In genomic region chr3:51361746-51362145, GRCh38 we compare ENCODE assay signal across 23 cellular contexts. TPM values are rescaled to one million over a fixed set of nuclear protein-coding genes. Genes with fewer than 3 reads are reported as not detected.
DNase-seq lines count a peak whose midpoint lies in the region; FAIRE-seq and TF ChIP-seq lines count a peak whose summit lies in the region.
"Had no signal": no experiment of that assay in that cellular context is flagged by ENCODE, and none has a peak within 500 bp of the region (broad histone marks: within the 10 kb centered on the region; RNA-seq: fewer than 3 reads in every experiment).

No MANE protein-coding gene starts in this region.

- DNase-seq in activated effector memory CD4-positive, alpha-beta T cell treated with anti-CD3 and anti-CD28 coated beads, Interleukin-2, amount 50 U/mL, for 16 hours, result peak; percentile 34
- DNase-seq in activated effector memory CD4-positive, alpha-beta T cell treated with Interleukin-2 at 50 U/mL for 16 hours, result no peak
- DNase-seq in HTR-8/SVneo (ENCODE audit: insufficient read length, low spot score) (no peak), WERI-Rb-1 (peak; percentile 2), posterior vena cava (ENCODE audit: low spot score) (peak; percentile 44), OCI-M2 (lab: John Stamatoyannopoulos, UW; ENCODE audit: unreplicated experiment) (no peak), NCI-H2171 treated with DMSO at 0.1 percent for 48 hours (lab: John Stamatoyannopoulos, UW) (no peak)
- DNase-seq: 8988T, ACHN, AML-193, BE2C, Calu3, COR-L47, DMS53, DMS79 treated with DMSO at 0.1 percent for 48 hours, GF-D8, GOT3, HFFc6 had no signal

- intact Hi-C loops in posterior vena cava (cut with DNase I), result no loop called here

- no peaks in the 10 kb centered on the region for H3K27me3 ChIP-seq in WERI-Rb-1 (ENCODE audit: insufficient read depth, low read depth, severe bottlenecking)
- H3K27me3 ChIP-seq: BE2C; BLaER1 treated with 17β-estradiol and CSF1 and Interleukin-3, amounts not matched to agents 10 nM and 100 nM had no signal

- peaks cover 6% of the 10 kb centered on the region for H3K9me3 ChIP-seq in WERI-Rb-1 (ENCODE audit: severe bottlenecking)
- H3K9me3 ChIP-seq: A549, BE2C, HAP-1 had no signal

- H3K4me3 ChIP-seq in WERI-Rb-1 (ENCODE audit: low read depth, low read length), result no peak overlapping the region
- H3K4me3 ChIP-seq: A549; BLaER1 treated with 17β-estradiol and CSF1 and Interleukin-3, amounts not matched to agents 10 nM and 100 nM; HAP-1 had no signal

- H3K36me3 ChIP-seq in WERI-Rb-1, result no peaks in the 10 kb centered on the region
- H3K36me3 ChIP-seq: BE2C; BLaER1 treated with 17β-estradiol and CSF1 and Interleukin-3, amounts not matched to agents 10 nM and 100 nM; HAP-1 had no signal

- FAIRE-seq in HTR-8/SVneo (lab: Jason Lieb, UNC), result peak; percentile 36
- FAIRE-seq: A549, GM12892, H54 had no signal

- H3K27ac ChIP-seq in WERI-Rb-1, result no peak overlapping the region
- H3K27ac ChIP-seq: A549; BLaER1 treated with 17β-estradiol and CSF1 and Interleukin-3, amounts not matched to agents 10 nM and 100 nM had no signal

- no peak for TF ChIP-seq CTCF in WERI-Rb-1 (IDR thresholded peaks at IDR 0.05; ENCODE audit: low read depth, low read length)

RNA-seq across cellular contexts. Expression of gene MANF, which starts 23.3 kb away (rescaled TPM):
- 10 to 100 TPM; 72.6 to 79.2 TPM for total RNA-seq in posterior vena cava

RNA-seq across cellular contexts. Expression of gene RBM15B, which starts 29.3 kb away (rescaled TPM):
- total RNA-seq in posterior vena cava, result 10 to 100 TPM; 20.2 to 22.7 TPM

Comparison
In these comparisons a context has a peak if more than half of its experiments do, and no peak if none do; other contexts are left out.
1. DNase-seq: peak in activated effector memory CD4-positive, alpha-beta T cell treated with anti-CD3 and anti-CD28 coated beads, Interleukin-2, amount 50 U/mL, for 16 hours (single experiment), WERI-Rb-1 (single experiment) and posterior vena cava (single experiment); none in activated effector memory CD4-positive, alpha-beta T cell treated with Interleukin-2 at 50 U/mL for 16 hours (single experiment), HTR-8/SVneo (single experiment), OCI-M2 (single experiment) and NCI-H2171 treated with DMSO at 0.1 percent for 48 hours (single experiment).